8 cellular contexts compared by ENCODE assay signal in the genomic region with DNA sequence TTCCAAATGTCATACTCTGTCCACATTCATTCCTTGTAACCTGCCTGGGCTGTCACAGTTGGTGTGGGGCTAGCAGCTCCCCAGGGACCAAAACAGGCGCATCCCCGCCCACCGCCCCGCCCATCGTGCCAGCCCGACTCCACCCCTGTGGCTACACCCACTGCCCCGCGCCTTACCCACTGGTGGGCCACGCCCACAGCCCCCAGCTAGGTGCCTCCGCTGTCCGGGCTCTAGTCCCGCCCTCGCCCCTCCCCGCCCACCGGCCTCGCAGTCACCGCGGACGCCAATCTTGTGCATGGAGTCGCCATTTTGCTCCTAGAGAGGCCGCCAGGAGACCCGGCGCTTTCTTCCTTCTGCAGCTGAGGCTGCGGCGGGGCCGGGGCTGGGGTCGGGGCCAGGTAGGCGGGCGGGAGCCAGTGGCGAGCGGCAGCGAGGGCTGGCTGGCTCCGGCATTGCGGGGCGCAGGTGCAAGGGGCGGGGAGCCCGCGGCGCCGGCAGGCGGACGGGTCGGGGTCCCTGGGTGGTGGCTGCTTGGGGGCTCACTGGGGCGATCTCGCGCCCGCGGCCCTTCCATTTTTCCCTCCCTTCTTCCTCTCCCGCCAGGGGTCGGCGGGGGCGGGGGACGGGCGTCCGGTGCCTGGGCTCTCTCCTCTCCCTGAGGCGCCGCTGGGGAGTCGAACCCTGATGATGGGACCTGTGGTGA. TPM values are rescaled to one million over a fixed set of nuclear protein-coding genes. Genes with fewer than 3 reads are reported as not detected.
DNase-seq lines count a peak whose midpoint lies in the region; ATAC-seq and TF ChIP-seq lines count a peak whose summit lies in the region.

A gene with protein sequence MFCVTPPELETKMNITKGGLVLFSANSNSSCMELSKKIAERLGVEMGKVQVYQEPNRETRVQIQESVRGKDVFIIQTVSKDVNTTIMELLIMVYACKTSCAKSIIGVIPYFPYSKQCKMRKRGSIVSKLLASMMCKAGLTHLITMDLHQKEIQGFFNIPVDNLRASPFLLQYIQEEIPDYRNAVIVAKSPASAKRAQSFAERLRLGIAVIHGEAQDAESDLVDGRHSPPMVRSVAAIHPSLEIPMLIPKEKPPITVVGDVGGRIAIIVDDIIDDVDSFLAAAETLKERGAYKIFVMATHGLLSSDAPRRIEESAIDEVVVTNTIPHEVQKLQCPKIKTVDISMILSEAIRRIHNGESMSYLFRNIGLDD (plus strand): TSS at position 268 of the 703 bp plus-strand sequence. CDS start 7,703 bp downstream, outside the sequence.

- no peaks in the 10 kb centered on the region for H3K9me3 Mint-ChIP-seq in chondrocyte (ENCODE audit: low read depth)

- TF ChIP-seq CTCF in AG09309 (IDR thresholded peaks at IDR 0.05; ENCODE audit: control insufficient read depth, insufficient read depth, low read depth, low read length, missing control alignments) (no peak), chondrocyte (IDR thresholded peaks at IDR 0.05) (peak; percentile 31)

- H3K4me3 Mint-ChIP-seq in chondrocyte (ENCODE audit: unreplicated experiment): peak within 1 kb of the TSS; percentile 95

- peak within 1 kb of the TSS; percentile 51 for H3K4me3 ChIP-seq in AG09309 (ENCODE audit: control insufficient read depth, low read depth, low read length)

- H3K4me1 Mint-ChIP-seq in chondrocyte (ENCODE audit: low read depth): peaks cover 42% of the 10 kb centered on the region

- peak; percentile 55 for DNase-seq in AG09309 (ENCODE audit: low read depth)
- DNase-seq in GM19238 (ENCODE audit: insufficient read length, low spot score): peak; percentile 85
- peak; percentile 72 to 95 for DNase-seq in NCI-H526 (lab: John Stamatoyannopoulos, UW)
- peak; percentile 95 to 98 for DNase-seq in activated CD4-positive, alpha-beta T cell treated with anti-CD3 and anti-CD28 coated beads for 4 hours
- DNase-seq in chondrocyte (ENCODE audit: low spot score): peak; percentile 98
- peak; percentile 67 for DNase-seq in kidney glomerular epithelial cell (lab: John Stamatoyannopoulos, UW)
- peak; percentile 97 for DNase-seq in stimulated activated CD4-positive, alpha-beta T cell treated with anti-CD3 and anti-CD28 coated beads, Interleukin-15, amount 100 ng/mL, for 24 hours

- ATAC-seq in HG03469 (IDR thresholded peaks at IDR 0.05; ENCODE audit: unreplicated experiment): peak; percentile 27

- no peaks in the 10 kb centered on the region for H3K36me3 Mint-ChIP-seq in chondrocyte (ENCODE audit: low read depth)

- H3K27ac Mint-ChIP-seq in chondrocyte (ENCODE audit: unreplicated experiment): peak within 1 kb of the TSS; percentile 81

- no peaks in the 10 kb centered on the region for H3K27me3 Mint-ChIP-seq in chondrocyte (ENCODE audit: low read depth)

RNA-seq across cellular contexts. Expression of the gene that starts here (rescaled TPM):
- 25.3 to 28.2 TPM (median 27.2 TPM) in 3 replicates for total RNA-seq in chondrocyte

Comparison
In these comparisons a context has a peak if more than half of its experiments do, and no peak if none do; other contexts are left out.
1. Peak in every context shown above with its lines: DNase-seq, ATAC-seq and H3K4me3 ChIP-seq.